ENCODE assay signal across 8 cellular contexts in genomic region chr6:30326446-30327231, GRCh38. TPM values are rescaled to one million over a fixed set of nuclear protein-coding genes. Genes with fewer than 3 reads are reported as not detected.
DNase-seq lines count a peak whose midpoint lies in the region; FAIRE-seq and TF ChIP-seq lines count a peak whose summit lies in the region.

Gene TRIM39 (plus strand): TSS chr6:30326927. CDS start chr6:30329318, 2,391 bp downstream.

- no peaks in the 10 kb centered on the region for H3K9me3 Mint-ChIP-seq in activated naive CD4-positive, alpha-beta T cell treated with anti-CD3 and anti-CD28 coated beads for 36 hours

- peaks cover 16% of the 10 kb centered on the region for H3K36me3 Mint-ChIP-seq in activated naive CD4-positive, alpha-beta T cell treated with anti-CD3 and anti-CD28 coated beads for 36 hours (ENCODE audit: low read depth)

- TF ChIP-seq CTCF in neutrophil (IDR thresholded peaks at IDR 0.05): peak; percentile 32

- H3K27me3 ChIP-seq in neutrophil: no peaks in the 10 kb centered on the region

- peak within 1 kb of the TSS; percentile 88 for H3K9ac ChIP-seq in SK-N-MC (ENCODE audit: insufficient read length)

- H3K27ac ChIP-seq in SK-N-MC: peak within 1 kb of the TSS; percentile 91
- H3K27ac ChIP-seq in neutrophil: peak within 1 kb of the TSS; percentile 99
- H3K27ac ChIP-seq in substantia nigra (ENCODE audit: low read depth, low read length, poor library complexity, severe bottlenecking): peak within 1 kb of the TSS; percentile 92

- H3K4me3 ChIP-seq in SK-N-MC (peak within 1 kb of the TSS; percentile 96), neutrophil (ENCODE audit: low read depth in 1 of 2, low read length in 1 of 2) (peak within 1 kb of the TSS; percentile 67 to 93)

- H3K9me3 ChIP-seq in SK-N-MC (ENCODE audit: low read depth, low read length) (no peaks in the 10 kb centered on the region), neutrophil (no peaks in the 10 kb centered on the region)

- FAIRE-seq in frontal cortex (lab: Jason Lieb, UNC): no peak

- peak; percentile 32 for DNase-seq in GM04503 (ENCODE audit: low read depth)
- peak; percentile 83 for DNase-seq in HEK293T (ENCODE audit: extremely low spot score)
- peak; percentile 69 for DNase-seq in MV-4-11 (lab: John Stamatoyannopoulos, UW)
- no peak for DNase-seq in SK-N-MC (ENCODE audit: low read depth, low spot score)
- DNase-seq in activated naive CD4-positive, alpha-beta T cell treated with anti-CD3 and anti-CD28 coated beads for 36 hours: peak; percentile 87
- DNase-seq in frontal cortex (ENCODE audit: low spot score in 2 of 2): peak; percentile 90 to 93
- peak; percentile 41 to 100 (median 88) for DNase-seq in substantia nigra (lab: John Stamatoyannopoulos, UW)

- H3K4me1 Mint-ChIP-seq in activated naive CD4-positive, alpha-beta T cell treated with anti-CD3 and anti-CD28 coated beads for 36 hours (ENCODE audit: low read depth): peaks cover 50% of the 10 kb centered on the region

- peaks cover 51 to 52% of the 10 kb centered on the region in 2 experiments for H3K4me1 ChIP-seq in neutrophil (ENCODE audit: control insufficient read depth in 1 of 2, insufficient read depth in 1 of 2, low read depth in 1 of 2, low read length in 1 of 2)

- H3K36me3 ChIP-seq in SK-N-MC (ENCODE audit: insufficient read depth, low read length): peaks cover 28% of the 10 kb centered on the region
- peaks cover 12% of the 10 kb centered on the region for H3K36me3 ChIP-seq in neutrophil

- CTCF ChIA-PET in HEK293T (lab: Yijun Ruan, JAX): no interaction called here
- CTCF ChIA-PET in activated naive CD4-positive, alpha-beta T cell treated with anti-CD3 and anti-CD28 coated beads for 36 hours (lab: Charles Lee): interaction anchor here (0.8 to 1.9 kb wide), 2 partner anchors 107 to 111 kb away, joined by 4 to 10 read pairs; no protein-coding TSS in a partner anchor

- no peaks in the 10 kb centered on the region for H3K27me3 Mint-ChIP-seq in activated naive CD4-positive, alpha-beta T cell treated with anti-CD3 and anti-CD28 coated beads for 36 hours (ENCODE audit: low read depth)

- POLR2A ChIA-PET in HEK293T (lab: Yijun Ruan, JAX): interaction anchor here (0.5 to 2.6 kb wide), 16 partner anchors 10 to 382 kb away, joined by 3 to 20 read pairs (median 4); partner anchors contain the start of genes RPP21 and TRIM26

- H3K4me3 Mint-ChIP-seq in activated naive CD4-positive, alpha-beta T cell treated with anti-CD3 and anti-CD28 coated beads for 36 hours: peak within 1 kb of the TSS; percentile 96

- H3K27ac Mint-ChIP-seq in activated naive CD4-positive, alpha-beta T cell treated with anti-CD3 and anti-CD28 coated beads for 36 hours: peak within 1 kb of the TSS; percentile 97

- intact Hi-C loops in activated naive CD4-positive, alpha-beta T cell treated with anti-CD3 and anti-CD28 coated beads for 36 hours (cut with micrococcal nuclease): loop anchor here (1.0 to 5.0 kb wide), 5 partner anchors 19 to 384 kb away; partner anchors contain the start of genes GNL1, HLA-A, PPP1R18 and PRR3

TF ChIP-seq in HEK293T, 16 proteins besides CTCF, POLR2A, EP300 and RAD21:
- TF ChIP-seq FOXK2 (IDR thresholded peaks at IDR 0.05) (no peak), ELF4 (IDR thresholded peaks at IDR 0.05) (peak; percentile 42; the same call in 1 of the 2 replicates), BHLHE40 (IDR thresholded peaks at IDR 0.05; ENCODE audit: borderline replicate concordance) (no peak), ARNT (IDR thresholded peaks at IDR 0.05) (0 out of 2 replicates have a peak, but pooled peaks have one; percentile 29), LEF1 (IDR thresholded peaks at IDR 0.05; ENCODE audit: borderline replicate concordance) (peak; percentile 65; the same call in 1 of the 2 replicates)

RNA-seq across cellular contexts. Expression of gene TRIM39, which starts in this region (rescaled TPM):
- 10 to 100 TPM; 14.2 to 14.5 TPM for total RNA-seq in activated naive CD4-positive, alpha-beta T cell treated with anti-CD3 and anti-CD28 coated beads for 36 hours
- 9.8 TPM for total RNA-seq in frontal cortex
